ENCODE assay signal across 1 cellular context in the genomic region with DNA sequence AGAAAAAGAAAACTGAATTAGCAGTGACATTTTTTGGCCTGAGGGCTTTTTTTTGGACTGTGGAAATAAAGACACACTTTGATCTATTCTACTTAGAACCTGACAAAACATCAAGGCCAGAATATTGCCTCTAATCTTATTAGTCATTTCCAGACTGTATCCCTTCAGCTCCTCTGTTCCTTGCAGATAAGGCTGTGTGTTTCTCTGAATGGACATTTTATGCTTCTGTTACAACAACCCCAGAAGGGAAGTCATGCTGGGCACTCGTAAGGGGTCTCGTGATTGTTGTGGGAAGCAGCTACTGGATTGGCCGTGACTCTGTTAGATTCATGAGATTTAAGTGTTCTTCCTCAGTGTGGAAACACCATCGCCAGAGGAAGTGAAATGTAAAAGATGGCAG.
TF ChIP-seq lines count a peak whose summit lies in the region.

No MANE protein-coding gene starts in this region.

TF ChIP-seq in K562, 482 proteins besides CTCF, POLR2A, EP300 and RAD21 (continued from another document and continues in another):
- TF ChIP-seq, protein P1, sequence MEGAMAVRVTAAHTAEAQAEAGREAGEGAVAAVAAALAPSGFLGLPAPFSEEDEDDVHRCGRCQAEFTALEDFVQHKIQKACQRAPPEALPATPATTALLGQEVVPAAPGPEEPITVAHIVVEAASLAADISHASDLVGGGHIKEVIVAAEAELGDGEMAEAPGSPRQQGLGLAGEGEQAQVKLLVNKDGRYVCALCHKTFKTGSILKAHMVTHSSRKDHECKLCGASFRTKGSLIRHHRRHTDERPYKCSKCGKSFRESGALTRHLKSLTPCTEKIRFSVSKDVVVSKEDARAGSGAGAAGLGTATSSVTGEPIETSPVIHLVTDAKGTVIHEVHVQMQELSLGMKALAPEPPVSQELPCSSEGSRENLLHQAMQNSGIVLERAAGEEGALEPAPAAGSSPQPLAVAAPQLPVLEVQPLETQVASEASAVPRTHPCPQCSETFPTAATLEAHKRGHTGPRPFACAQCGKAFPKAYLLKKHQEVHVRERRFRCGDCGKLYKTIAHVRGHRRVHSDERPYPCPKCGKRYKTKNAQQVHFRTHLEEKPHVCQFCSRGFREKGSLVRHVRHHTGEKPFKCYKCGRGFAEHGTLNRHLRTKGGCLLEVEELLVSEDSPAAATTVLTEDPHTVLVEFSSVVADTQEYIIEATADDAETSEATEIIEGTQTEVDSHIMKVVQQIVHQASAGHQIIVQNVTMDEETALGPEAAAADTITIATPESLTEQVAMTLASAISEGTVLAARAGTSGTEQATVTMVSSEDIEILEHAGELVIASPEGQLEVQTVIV (CRISPR knock-in tag; IDR thresholded peaks at IDR 0.05; ENCODE audit: borderline replicate concordance), result no peak
- TF ChIP-seq KLF16 (IDR thresholded peaks at IDR 0.05) (peak; percentile 49; the same call in 1 of the 2 replicates), FOSL1 (tag; conservative IDR thresholded peaks at IDR 0.05) (peak; percentile 93), ZNF197 (CRISPR knock-in tag; IDR thresholded peaks at IDR 0.05; ENCODE audit: low read depth) (no peak), ILF3 (IDR thresholded peaks at IDR 0.05; ENCODE audit: borderline replicate concordance) (no peak), XRCC3 (IDR thresholded peaks at IDR 0.05) (no peak), FOXA1 (IDR thresholded peaks at IDR 0.05; ENCODE audit: borderline replicate concordance) (no peak), USF2 (CRISPR knock-in tag; IDR thresholded peaks at IDR 0.05) (no peak), ZBTB17 (CRISPR knock-in tag; IDR thresholded peaks at IDR 0.05) (no peak), HMG20A (CRISPR knock-in tag; conservative IDR thresholded peaks at IDR 0.05) (no peak), SMAD1 (IDR thresholded peaks at IDR 0.05; ENCODE audit: low read depth, low read length, partially characterized antibody) (no peak), ZNF707 (CRISPR knock-in tag; conservative IDR thresholded peaks at IDR 0.05) (no peak), MCM3 (IDR thresholded peaks at IDR 0.05) (no peak), KLF13 (tag; IDR thresholded peaks at IDR 0.05; ENCODE audit: borderline replicate concordance, low read depth) (no peak), CXXC5 (CRISPR knock-in tag; IDR thresholded peaks at IDR 0.05) (peak; percentile 33; the same call in 1 of the 2 replicates), ZNF324 (CRISPR knock-in tag; IDR thresholded peaks at IDR 0.05) (no peak), TCF3 (CRISPR knock-in tag; IDR thresholded peaks at IDR 0.05) (peak; percentile 81), ZNF134 (CRISPR knock-in tag; conservative IDR thresholded peaks at IDR 0.05) (no peak), ZNF280B (CRISPR knock-in tag; IDR thresholded peaks at IDR 0.05) (no peak), SOX6 (IDR thresholded peaks at IDR 0.05) (peak; percentile 36), SMAD4 (CRISPR knock-in tag; conservative IDR thresholded peaks at IDR 0.05) (peak; percentile 71), MTA3 (IDR thresholded peaks at IDR 0.05; ENCODE audit: borderline replicate concordance) (no peak), KDM1A (IDR thresholded peaks at IDR 0.05) (peak; percentile 31 to 35; a peak in 1 of 4 replicates), FOXJ2 (tag; IDR thresholded peaks at IDR 0.05) (peak; percentile 58; the same call in 1 of the 2 replicates), YY1 (IDR thresholded peaks at IDR 0.05; ENCODE audit: borderline replicate concordance in 1 of 3, control insufficient read depth in 1 of 3, extremely low read depth in 1 of 3, insufficient read depth in 3 of 3, insufficient read length in 1 of 3, insufficient replicate concordance in 2 of 3, low read depth in 1 of 3, low read length in 2 of 3) (no peak), MLX (CRISPR knock-in tag; conservative IDR thresholded peaks at IDR 0.05) (no peak), NCOA6 (IDR thresholded peaks at IDR 0.05) (no peak), CBFA2T3 (IDR thresholded peaks at IDR 0.05) (peak; percentile 82), TEAD1 (CRISPR knock-in tag; IDR thresholded peaks at IDR 0.05) (0 out of 4 replicates have a peak, but pooled peaks of 1 of the 2 experiments have one; percentile 43), ETV6 (IDR thresholded peaks at IDR 0.05; ENCODE audit: borderline replicate concordance in 1 of 2, low read depth in 2 of 2, low read length in 1 of 2) (0 out of 4 replicates have a peak, but pooled peaks of 1 of the 2 experiments have one; percentile 30), ETV6 (CRISPR knock-in tag; IDR thresholded peaks at IDR 0.05; ENCODE audit: borderline replicate concordance) (no peak), RBM17 (IDR thresholded peaks at IDR 0.05; ENCODE audit: borderline replicate concordance, low read depth, low read length) (no peak), CGGBP1 (CRISPR knock-in tag; IDR thresholded peaks at IDR 0.05) (no peak), JUND (IDR thresholded peaks at IDR 0.05; ENCODE audit: borderline replicate concordance, low read depth, low read length) (peak; percentile 39; the same call in 1 of the 2 replicates), JUND (tag; IDR thresholded peaks at IDR 0.05; ENCODE audit: borderline replicate concordance, low read depth, low read length) (no peak), CREM (IDR thresholded peaks at IDR 0.05; ENCODE audit: low read depth) (0 out of 2 replicates have a peak, but pooled peaks have one; percentile 15), PCBP2 (IDR thresholded peaks at IDR 0.05; ENCODE audit: low read depth, low read length, poor library complexity, severe bottlenecking) (no peak), GABPA (tag; conservative IDR thresholded peaks at IDR 0.05; ENCODE audit: low read depth) (0 out of 2 replicates have a peak, but pooled peaks have one; percentile 14), SMARCE1 (IDR thresholded peaks at IDR 0.05) (peak; percentile 42; the same call in 1 of the 2 replicates), ZNF140 (CRISPR knock-in tag; IDR thresholded peaks at IDR 0.05) (no peak), KDM5B (IDR thresholded peaks at IDR 0.05; ENCODE audit: insufficient replicate concordance, low read depth, low read length) (no peak), ARID1B (IDR thresholded peaks at IDR 0.05) (peak; percentile 82), SMARCA4 (IDR thresholded peaks at IDR 0.05) (peak; percentile 48; the same call in 1 of the 2 replicates), BHLHE40 (IDR thresholded peaks at IDR 0.05; ENCODE audit: low read length) (peak; percentile 83), DNMT1 (IDR thresholded peaks at IDR 0.05) (no peak), MTA2 (IDR thresholded peaks at IDR 0.05; ENCODE audit: low read depth) (peak; percentile 67), MBD2 (IDR thresholded peaks at IDR 0.05; ENCODE audit: borderline replicate concordance, low read depth) (no peak), EZH2 (IDR thresholded peaks at IDR 0.05; ENCODE audit: borderline replicate concordance, low read depth, low read length) (no peak), ELF1 (tag; IDR thresholded peaks at IDR 0.05) (0 out of 2 replicates have a peak, but pooled peaks have one; percentile 28)
- TF ChIP-seq, protein P2, sequence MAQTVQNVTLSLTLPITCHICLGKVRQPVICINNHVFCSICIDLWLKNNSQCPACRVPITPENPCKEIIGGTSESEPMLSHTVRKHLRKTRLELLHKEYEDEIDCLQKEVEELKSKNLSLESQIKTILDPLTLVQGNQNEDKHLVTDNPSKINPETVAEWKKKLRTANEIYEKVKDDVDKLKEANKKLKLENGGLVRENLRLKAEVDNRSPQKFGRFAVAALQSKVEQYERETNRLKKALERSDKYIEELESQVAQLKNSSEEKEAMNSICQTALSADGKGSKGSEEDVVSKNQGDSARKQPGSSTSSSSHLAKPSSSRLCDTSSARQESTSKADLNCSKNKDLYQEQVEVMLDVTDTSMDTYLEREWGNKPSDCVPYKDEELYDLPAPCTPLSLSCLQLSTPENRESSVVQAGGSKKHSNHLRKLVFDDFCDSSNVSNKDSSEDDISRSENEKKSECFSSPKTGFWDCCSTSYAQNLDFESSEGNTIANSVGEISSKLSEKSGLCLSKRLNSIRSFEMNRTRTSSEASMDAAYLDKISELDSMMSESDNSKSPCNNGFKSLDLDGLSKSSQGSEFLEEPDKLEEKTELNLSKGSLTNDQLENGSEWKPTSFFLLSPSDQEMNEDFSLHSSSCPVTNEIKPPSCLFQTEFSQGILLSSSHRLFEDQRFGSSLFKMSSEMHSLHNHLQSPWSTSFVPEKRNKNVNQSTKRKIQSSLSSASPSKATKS (CRISPR knock-in tag; IDR thresholded peaks at IDR 0.05), result no peak
- TF ChIP-seq, protein P3, sequence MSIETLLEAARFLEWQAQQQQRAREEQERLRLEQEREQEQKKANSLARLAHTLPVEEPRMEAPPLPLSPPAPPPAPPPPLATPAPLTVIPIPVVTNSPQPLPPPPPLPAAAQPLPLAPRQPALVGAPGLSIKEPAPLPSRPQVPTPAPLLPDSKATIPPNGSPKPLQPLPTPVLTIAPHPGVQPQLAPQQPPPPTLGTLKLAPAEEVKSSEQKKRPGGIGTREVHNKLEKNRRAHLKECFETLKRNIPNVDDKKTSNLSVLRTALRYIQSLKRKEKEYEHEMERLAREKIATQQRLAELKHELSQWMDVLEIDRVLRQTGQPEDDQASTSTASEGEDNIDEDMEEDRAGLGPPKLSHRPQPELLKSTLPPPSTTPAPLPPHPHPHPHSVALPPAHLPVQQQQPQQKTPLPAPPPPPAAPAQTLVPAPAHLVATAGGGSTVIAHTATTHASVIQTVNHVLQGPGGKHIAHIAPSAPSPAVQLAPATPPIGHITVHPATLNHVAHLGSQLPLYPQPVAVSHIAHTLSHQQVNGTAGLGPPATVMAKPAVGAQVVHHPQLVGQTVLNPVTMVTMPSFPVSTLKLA (conservative IDR thresholded peaks at IDR 0.05), result no peak
- TF ChIP-seq, protein P4, sequence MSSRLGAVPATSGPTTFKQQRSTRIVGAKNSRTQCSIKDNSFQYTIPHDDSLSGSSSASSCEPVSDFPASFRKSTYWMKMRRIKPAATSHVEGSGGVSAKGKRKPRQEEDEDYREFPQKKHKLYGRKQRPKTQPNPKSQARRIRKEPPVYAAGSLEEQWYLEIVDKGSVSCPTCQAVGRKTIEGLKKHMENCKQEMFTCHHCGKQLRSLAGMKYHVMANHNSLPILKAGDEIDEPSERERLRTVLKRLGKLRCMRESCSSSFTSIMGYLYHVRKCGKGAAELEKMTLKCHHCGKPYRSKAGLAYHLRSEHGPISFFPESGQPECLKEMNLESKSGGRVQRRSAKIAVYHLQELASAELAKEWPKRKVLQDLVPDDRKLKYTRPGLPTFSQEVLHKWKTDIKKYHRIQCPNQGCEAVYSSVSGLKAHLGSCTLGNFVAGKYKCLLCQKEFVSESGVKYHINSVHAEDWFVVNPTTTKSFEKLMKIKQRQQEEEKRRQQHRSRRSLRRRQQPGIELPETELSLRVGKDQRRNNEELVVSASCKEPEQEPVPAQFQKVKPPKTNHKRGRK (tag; IDR thresholded peaks at IDR 0.05), result no peak
- TF ChIP-seq, protein P5, sequence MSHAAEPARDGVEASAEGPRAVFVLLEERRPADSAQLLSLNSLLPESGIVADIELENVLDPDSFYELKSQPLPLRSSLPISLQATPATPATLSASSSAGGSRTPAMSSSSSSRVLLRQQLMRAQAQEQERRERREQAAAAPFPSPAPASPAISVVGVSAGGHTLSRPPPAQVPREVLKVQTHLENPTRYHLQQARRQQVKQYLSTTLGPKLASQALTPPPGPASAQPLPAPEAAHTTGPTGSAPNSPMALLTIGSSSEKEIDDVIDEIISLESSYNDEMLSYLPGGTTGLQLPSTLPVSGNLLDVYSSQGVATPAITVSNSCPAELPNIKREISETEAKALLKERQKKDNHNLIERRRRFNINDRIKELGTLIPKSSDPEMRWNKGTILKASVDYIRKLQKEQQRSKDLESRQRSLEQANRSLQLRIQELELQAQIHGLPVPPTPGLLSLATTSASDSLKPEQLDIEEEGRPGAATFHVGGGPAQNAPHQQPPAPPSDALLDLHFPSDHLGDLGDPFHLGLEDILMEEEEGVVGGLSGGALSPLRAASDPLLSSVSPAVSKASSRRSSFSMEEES (CRISPR knock-in tag; IDR thresholded peaks at IDR 0.05), result peak; percentile 24
- TF ChIP-seq, protein P6, sequence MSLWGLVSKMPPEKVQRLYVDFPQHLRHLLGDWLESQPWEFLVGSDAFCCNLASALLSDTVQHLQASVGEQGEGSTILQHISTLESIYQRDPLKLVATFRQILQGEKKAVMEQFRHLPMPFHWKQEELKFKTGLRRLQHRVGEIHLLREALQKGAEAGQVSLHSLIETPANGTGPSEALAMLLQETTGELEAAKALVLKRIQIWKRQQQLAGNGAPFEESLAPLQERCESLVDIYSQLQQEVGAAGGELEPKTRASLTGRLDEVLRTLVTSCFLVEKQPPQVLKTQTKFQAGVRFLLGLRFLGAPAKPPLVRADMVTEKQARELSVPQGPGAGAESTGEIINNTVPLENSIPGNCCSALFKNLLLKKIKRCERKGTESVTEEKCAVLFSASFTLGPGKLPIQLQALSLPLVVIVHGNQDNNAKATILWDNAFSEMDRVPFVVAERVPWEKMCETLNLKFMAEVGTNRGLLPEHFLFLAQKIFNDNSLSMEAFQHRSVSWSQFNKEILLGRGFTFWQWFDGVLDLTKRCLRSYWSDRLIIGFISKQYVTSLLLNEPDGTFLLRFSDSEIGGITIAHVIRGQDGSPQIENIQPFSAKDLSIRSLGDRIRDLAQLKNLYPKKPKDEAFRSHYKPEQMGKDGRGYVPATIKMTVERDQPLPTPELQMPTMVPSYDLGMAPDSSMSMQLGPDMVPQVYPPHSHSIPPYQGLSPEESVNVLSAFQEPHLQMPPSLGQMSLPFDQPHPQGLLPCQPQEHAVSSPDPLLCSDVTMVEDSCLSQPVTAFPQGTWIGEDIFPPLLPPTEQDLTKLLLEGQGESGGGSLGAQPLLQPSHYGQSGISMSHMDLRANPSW (CRISPR knock-in tag; IDR thresholded peaks at IDR 0.05), result no peak
